2 cellular contexts compared by ENCODE assay signal in genomic region chr18:23652232-23652631, GRCh38.
TF ChIP-seq lines count a peak whose summit lies in the region.

No MANE protein-coding gene starts in this region.

TF ChIP-seq in IMR-90, 13 proteins besides CTCF, POLR2A, EP300 and RAD21:
- TF ChIP-seq CEBPB (IDR thresholded peaks at IDR 0.05; ENCODE audit: low read depth, low read length) = no peak
- no peak for TF ChIP-seq FOS (IDR thresholded peaks at IDR 0.05; ENCODE audit: low read depth, low read length)
- no peak for TF ChIP-seq NFE2L2 (IDR thresholded peaks at IDR 0.05; ENCODE audit: low read depth, low read length)
- TF ChIP-seq RFX5 (IDR thresholded peaks at IDR 0.05; ENCODE audit: low read depth, low read length) = no peak
- no peak for TF ChIP-seq RCOR1 (IDR thresholded peaks at IDR 0.05; ENCODE audit: insufficient replicate concordance, low read length)

TF ChIP-seq in SK-N-SH, 30 proteins besides CTCF, POLR2A, EP300 and RAD21:
- TF ChIP-seq ELF1 (IDR thresholded peaks at IDR 0.05) = no peak
- TF ChIP-seq FOXJ3 (CRISPR knock-in tag; IDR thresholded peaks at IDR 0.05) = no peak
- TF ChIP-seq FOSL2 (IDR thresholded peaks at IDR 0.05; ENCODE audit: borderline replicate concordance, low read depth) = no peak
- no peak for TF ChIP-seq REST (IDR thresholded peaks at IDR 0.05; ENCODE audit: low read depth, low read length)
- TF ChIP-seq TEAD4 (IDR thresholded peaks at IDR 0.05; ENCODE audit: borderline replicate concordance, insufficient read depth) = no peak
- no peak for TF ChIP-seq POLR2AphosphoS5 (IDR thresholded peaks at IDR 0.05; ENCODE audit: low read depth, low read length)
- no peak for TF ChIP-seq USF2 (IDR thresholded peaks at IDR 0.05; ENCODE audit: borderline replicate concordance, low read depth, low read length)
- no peak for TF ChIP-seq FOXM1 (IDR thresholded peaks at IDR 0.05; ENCODE audit: low read depth)
- no peak for TF ChIP-seq NFIC (IDR thresholded peaks at IDR 0.05; ENCODE audit: borderline replicate concordance)
- no peak for TF ChIP-seq SIN3A (IDR thresholded peaks at IDR 0.05; ENCODE audit: borderline replicate concordance, low read depth, low read length)
- TF ChIP-seq GATA2 (CRISPR knock-in tag; IDR thresholded peaks at IDR 0.05) = no peak
- no peak for TF ChIP-seq EZH2phosphoT487 (IDR thresholded peaks at IDR 0.05; ENCODE audit: borderline replicate concordance, low read depth)
- TF ChIP-seq CHD2 (IDR thresholded peaks at IDR 0.05; ENCODE audit: low read length, partially characterized antibody) = no peak
- no peak for TF ChIP-seq MAX (IDR thresholded peaks at IDR 0.05; ENCODE audit: low read depth)
- no peak for TF ChIP-seq RFX5 (IDR thresholded peaks at IDR 0.05; ENCODE audit: low read length)
